Comparison of ENCODE assay signal across 9 cellular contexts in genomic region chr1:25743164-25744139, GRCh38. TPM values are rescaled to one million over a fixed set of nuclear protein-coding genes. Genes with fewer than 3 reads are reported as not detected.
DNase-seq lines count a peak whose midpoint lies in the region; ATAC-seq and TF ChIP-seq lines count a peak whose summit lies in the region.
"Had no signal": no experiment of that assay in that cellular context is flagged by ENCODE, and none has a peak within 500 bp of the region (broad histone marks: within the 10 kb centered on the region; RNA-seq: fewer than 3 reads in every experiment).

No MANE protein-coding gene starts in this region.

- no peak overlapping the region for H2BK120ac ChIP-seq in neuronal stem cell (ENCODE audit: low read depth, low read length)

- H3K4me2 ChIP-seq in fibroblast of lung (ENCODE audit: extremely low read depth, insufficient read depth, low read length) (no peak overlapping the region), neuronal stem cell (ENCODE audit: insufficient read depth, low read length, poor library complexity, severe bottlenecking) (no peak overlapping the region)

- no peak overlapping the region for H3K4ac ChIP-seq in neuronal stem cell (ENCODE audit: low read length)

- ATAC-seq in HG03442 (IDR thresholded peaks at IDR 0.05; ENCODE audit: unreplicated experiment), result no peak
- ATAC-seq in GM21619 (IDR thresholded peaks at IDR 0.05; ENCODE audit: unreplicated experiment), result no peak
- no peak for ATAC-seq in GM21381 (IDR thresholded peaks at IDR 0.05; ENCODE audit: unreplicated experiment)

- peak overlapping the region; percentile 34 for H3K27ac ChIP-seq in fibroblast of lung (ENCODE audit: insufficient read depth, low read length)
- no peak overlapping the region for H3K27ac ChIP-seq in neuronal stem cell (replicated peaks; ENCODE audit: low read length)
- H3K27ac ChIP-seq: HL-60 had no signal

- H4K91ac ChIP-seq in neuronal stem cell (ENCODE audit: low read depth, low read length, poor library complexity), result peak overlapping the region; percentile 81

- WGBS in neuronal stem cell (ENCODE audit: extremely low coverage in 2 of 2, insufficient read length in 2 of 2, insufficient replicate concordance in 1 of 2), 2 donors, result no CpG with 5 or more reads among the region's 17 CpGs

- H3K4me3 ChIP-seq in fibroblast of lung (replicated peaks in 1 of 4; ENCODE audit: control extremely low read depth in 1 of 4, insufficient read depth in 1 of 4, low read depth in 3 of 4, low read length in 4 of 4) (no peak overlapping the region), neuronal stem cell (ENCODE audit: low read length in 2 of 2) (no peak overlapping the region)

- no peaks in the 10 kb centered on the region for H4K20me1 ChIP-seq in fibroblast of lung (ENCODE audit: control insufficient read depth, extremely low read depth, insufficient read depth, low read length)

- no peak overlapping the region for H4K8ac ChIP-seq in neuronal stem cell (ENCODE audit: low read depth, low read length)

- H3K4me1 ChIP-seq in fibroblast of lung (ENCODE audit: control insufficient read depth, extremely low read depth, insufficient read depth, low read length), result peaks cover 15% of the 10 kb centered on the region
- peaks cover 12 to 18% of the 10 kb centered on the region in 2 donors for H3K4me1 ChIP-seq in neuronal stem cell (ENCODE audit: control insufficient read depth in 2 of 2, insufficient read depth in 1 of 2, low read depth in 1 of 2, low read length in 2 of 2)

- DNase-seq in AG09319 (ENCODE audit: extremely low read depth, low read depth), result peak; percentile 72
- peak; percentile 93 to 99 for DNase-seq in NCI-H446 (lab: John Stamatoyannopoulos, UW)
- peak; percentile 24 to 84 for DNase-seq in fibroblast of lung (ENCODE audit: low read depth in 2 of 2)
- no peak for DNase-seq in neuronal stem cell (ENCODE audit: low spot score)
- no peak for DNase-seq in middle frontal gyrus (ENCODE audit: extremely low spot score, low spot score)

- H2BK12ac ChIP-seq in neuronal stem cell (ENCODE audit: low read length), result no peak overlapping the region

- H3K18ac ChIP-seq in neuronal stem cell (ENCODE audit: low read length), result peak overlapping the region; percentile 76

- H3K9ac ChIP-seq in fibroblast of lung (ENCODE audit: insufficient read depth, low read length), result no peak overlapping the region
- H3K9ac ChIP-seq in neuronal stem cell (ENCODE audit: low read depth, low read length, poor library complexity), result no peak overlapping the region

- H3K79me1 ChIP-seq in neuronal stem cell (ENCODE audit: low read depth, low read length), result no peaks in the 10 kb centered on the region

- H3K36me3 ChIP-seq in fibroblast of lung (ENCODE audit: control insufficient read depth, insufficient read depth, low read length), result no peaks in the 10 kb centered on the region
- H3K36me3 ChIP-seq in neuronal stem cell (replicated peaks in 1 of 2; ENCODE audit: control insufficient read depth in 2 of 2, insufficient read depth in 2 of 2, low read length in 2 of 2), result no peaks in the 10 kb centered on the region

- H2BK5ac ChIP-seq in neuronal stem cell (ENCODE audit: low read length), result no peak overlapping the region

- no peaks in the 10 kb centered on the region for H3K79me2 ChIP-seq in fibroblast of lung (ENCODE audit: control insufficient read depth, insufficient read depth, low read length)

- H3K9me3 ChIP-seq in fibroblast of lung (ENCODE audit: control insufficient read depth, insufficient read depth, low read depth, low read length), result no peaks in the 10 kb centered on the region
- H3K9me3 ChIP-seq in neuronal stem cell (replicated peaks in 1 of 2; ENCODE audit: control insufficient read depth in 2 of 2, insufficient read depth in 1 of 2, low read depth in 1 of 2, low read length in 2 of 2), result no peaks in the 10 kb centered on the region

- no peak overlapping the region for H3K23ac ChIP-seq in neuronal stem cell (ENCODE audit: low read depth, low read length, poor library complexity)

- TF ChIP-seq CTCF in AG09319 (IDR thresholded peaks at IDR 0.05; ENCODE audit: low read depth, low read length) (no peak), fibroblast of lung (conservative IDR thresholded peaks at IDR 0.05 in 1 of 2, IDR thresholded peaks at IDR 0.05 in 1 of 2; ENCODE audit: low read depth in 1 of 2, low read length in 2 of 2) (no peak)

- H2BK15ac ChIP-seq in neuronal stem cell (ENCODE audit: low read length), result peak overlapping the region; percentile 28

- H2AFZ ChIP-seq in fibroblast of lung (ENCODE audit: low read length) (no peak overlapping the region), neuronal stem cell (ENCODE audit: low read length) (no peak overlapping the region)

- H3K27me3 ChIP-seq in fibroblast of lung (ENCODE audit: control insufficient read depth, insufficient read depth, low read length) (peaks cover 2% of the 10 kb centered on the region), neuronal stem cell (ENCODE audit: control insufficient read depth in 3 of 3, insufficient read depth in 3 of 3, low read depth in 1 of 3, low read length in 3 of 3) (no peaks in the 10 kb centered on the region)

- H3K14ac ChIP-seq in neuronal stem cell (ENCODE audit: low read length), result peak overlapping the region; percentile 10

- H2AK5ac ChIP-seq in neuronal stem cell (ENCODE audit: low read depth, low read length), result peak overlapping the region; percentile 91

RNA-seq across cellular contexts. Expression of gene SELENON, which starts 56.5 kb away (rescaled TPM):
- total RNA-seq in fibroblast of lung, result 11.0 and 19.3 TPM in 2 replicates
- polyA plus RNA-seq in fibroblast of lung, result 67.6 and 69.5 TPM in 2 replicates
- polyA plus RNA-seq in fibroblast of lung (2012), result 81.1 and 108 TPM in 2 replicates
- polyA minus RNA-seq in fibroblast of lung (ENCODE audit: low replicate concordance), result 172 and 276 TPM in 2 replicates
- 92.8 TPM for polyA plus RNA-seq in neuronal stem cell (2013, experiment 1 of 2)
- 91.3 TPM for polyA plus RNA-seq in neuronal stem cell (2013, experiment 2 of 2)

Comparison
In these comparisons a context has a peak if more than half of its experiments do, and no peak if none do; other contexts are left out.
1. DNase-seq: peak in AG09319 (single experiment), NCI-H446 (2 of 2) and fibroblast of lung (2 of 2); none in neuronal stem cell (single experiment) and middle frontal gyrus (single experiment).